ENCODE assay signal across 19 cellular contexts in the genomic region with DNA sequence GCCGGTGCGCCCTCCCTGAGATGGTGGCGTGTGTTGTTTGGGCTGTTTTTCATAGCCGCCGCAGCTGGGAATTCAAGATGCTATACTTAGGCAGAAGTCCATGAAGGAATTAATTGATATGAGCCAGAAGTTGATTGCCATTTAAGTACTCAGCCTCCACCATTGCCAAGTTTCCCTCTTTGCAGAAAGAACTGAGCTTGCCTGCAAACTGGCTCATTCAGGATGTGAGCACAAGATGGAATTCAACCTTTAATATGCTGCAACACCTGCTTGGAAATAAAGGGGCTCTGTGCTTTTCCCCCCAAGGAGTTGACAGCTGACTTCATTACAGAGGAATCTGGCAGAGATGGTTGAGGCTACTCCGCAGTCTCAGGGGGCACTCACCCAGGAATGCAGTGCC.
"Had no signal": no experiment of that assay in that cellular context is flagged by ENCODE, and none has a peak within 500 bp of the region (broad histone marks: within the 10 kb centered on the region; RNA-seq: fewer than 3 reads in every experiment).

No MANE protein-coding gene starts in this region.

- H3K9me3 ChIP-seq: ascending aorta, breast epithelium, prostate gland, testis had no signal

- H3K4me3 ChIP-seq: ascending aorta, breast epithelium, coronary artery, prostate gland, smooth muscle cell, testis had no signal

- ATAC-seq: left lobe of liver; right cardiac atrium; stimulated activated memory B cell treated with anti-CD40 and anti-IgM and Interleukin-4, amounts not matched to agents 10 μg/mL and 1 μg/mL and 100 μg/mL, for 72 hours had no signal

- H3K27ac ChIP-seq: ascending aorta, breast epithelium, coronary artery, prostate gland, testis had no signal

- DNase-seq: activated CD4-positive, alpha-beta T cell treated with anti-CD3 and anti-CD28 coated beads, Interleukin-2, amount 50 U/mL, for 1 hour; activated CD4-positive, CD25-positive, alpha-beta regulatory T cell treated with anti-CD3 and anti-CD28 coated beads, Interleukin-2, amount 50 U/mL, for 72 hours; activated CD8-positive, alpha-beta memory T cell treated with anti-CD3 and anti-CD28 coated beads, Interleukin-2, amount 50 U/mL, for 48 hours; activated effector memory CD4-positive, alpha-beta T cell treated with Interleukin-2 at 50 U/mL for 16 hours; activated naive CD4-positive, alpha-beta T cell treated with anti-CD3 and anti-CD28 coated beads, Interleukin-2, amount 50 U/mL, for 16 hours; activated T-cell treated with anti-CD3 and anti-CD28 coated beads, Interleukin-2, amount 50 U/mL, for 48 hours; erythroblast; midbrain; nephron progenitor cell; right cardiac atrium; stimulated activated CD4-positive, alpha-beta T cell treated with anti-CD3 and anti-CD28 coated beads, Interleukin-4, amount 100 ng/mL, for 1 hour; testis had no signal

- H3K27me3 ChIP-seq: ascending aorta, breast epithelium, testis had no signal

- H3K4me1 ChIP-seq: ascending aorta, breast epithelium, prostate gland, testis had no signal

- H3K36me3 ChIP-seq: ascending aorta, breast epithelium, prostate gland had no signal

- H3K4me2 ChIP-seq: smooth muscle cell had no signal
